Comparison of ENCODE assay signal across 11 cellular contexts in genomic region chr7:6384327-6384726, GRCh38. TPM values are rescaled to one million over a fixed set of nuclear protein-coding genes. Genes with fewer than 3 reads are reported as not detected.
A peak's percentile ranks its signal among the peaks of the same experiment; 100 is the strongest.
DNase-seq lines count a peak whose midpoint lies in the region; ATAC-seq, FAIRE-seq and TF ChIP-seq lines count a peak whose summit lies in the region.
"Had no signal": no experiment of that assay in that cellular context is flagged by ENCODE, and none has a peak within 500 bp of the region (broad histone marks: within the 10 kb centered on the region; RNA-seq: fewer than 3 reads in every experiment).

No MANE protein-coding gene starts in this region.

- no peak overlapping the region for H2AFZ ChIP-seq in Karpas-422 (ENCODE audit: low read length)

- peaks cover 46 to 92% (median 69%) of the 10 kb centered on the region in 10 experiments for H3K4me1 ChIP-seq in BLaER1 treated with 17β-estradiol and CSF1 and Interleukin-3, amounts not matched to agents 10 nM and 100 nM
- H3K4me1 ChIP-seq in Karpas-422 (ENCODE audit: low read length) (peaks cover 59% of the 10 kb centered on the region), esophagus (ENCODE audit: control insufficient read depth in 2 of 2, insufficient read depth in 2 of 2, low read length in 1 of 2) (peaks cover 4 to 14% of the 10 kb centered on the region in 2 donors), pancreas (peaks cover 20 to 53% (median 36%) of the 10 kb centered on the region in 3 donors)

- peak overlapping the region in 9 of 11 experiments; percentile 8 to 98 (median 73); a peak in 17 of 22 replicates for H3K4me2 ChIP-seq in BLaER1 treated with 17β-estradiol and CSF1 and Interleukin-3, amounts not matched to agents 10 nM and 100 nM
- H3K4me2 ChIP-seq in Karpas-422 (ENCODE audit: low read depth, low read length, poor library complexity, severe bottlenecking), result peak overlapping the region; percentile 28

- no peak for TF ChIP-seq CTCF in pancreas (IDR thresholded peaks at IDR 0.05)

- DNase-seq in Karpas-422, result no peak
- DNase-seq in pancreas, result no peak
- DNase-seq in NCI-H1048 (lab: John Stamatoyannopoulos, UW), result no peak
- no peak for DNase-seq in posterior vena cava (ENCODE audit: low spot score)
- DNase-seq: activated T-cell treated with anti-CD3 and anti-CD28 coated beads, Interleukin-2, amount 50 U/mL, for 48 hours; occipital lobe; T-helper 2 cell had no signal

- ATAC-seq in pancreas, result no peak
- ATAC-seq in HG03139 (IDR thresholded peaks at IDR 0.05; ENCODE audit: unreplicated experiment), result no peak
- ATAC-seq in HG03354 (IDR thresholded peaks at IDR 0.05; ENCODE audit: poor library complexity, severe bottlenecking, unreplicated experiment), result no peak

- peaks cover 98% of the 10 kb centered on the region for H3K79me2 ChIP-seq in Karpas-422 (ENCODE audit: low read length)

- peak overlapping the region in 5 of 11 experiments; percentile 28 to 49 (median 33); a peak in 7 of 22 replicates for H3K27ac ChIP-seq in BLaER1 treated with 17β-estradiol and CSF1 and Interleukin-3, amounts not matched to agents 10 nM and 100 nM
- H3K27ac ChIP-seq in Karpas-422 (ENCODE audit: low read length) (peak overlapping the region; percentile 55), esophagus (ENCODE audit: low read depth in 2 of 2, low read length in 1 of 2) (peak overlapping the region; percentile 79 to 97), pancreas (peak overlapping the region; percentile 48 to 82 (median 62))

- 72 to 80% methylated on average over 4 of the region's 4 CpGs for WGBS in esophagus, 2 donors
- WGBS in pancreas, 2 donors, result 91 to 93% methylated on average over 4 of the region's 4 CpGs

- H3K9me3 ChIP-seq in BLaER1 treated with 17β-estradiol and CSF1 and Interleukin-3, amounts not matched to agents 10 nM and 100 nM (replicated peaks in 1 of 11), result no peaks in the 10 kb centered on the region
- no peaks in the 10 kb centered on the region for H3K9me3 ChIP-seq in Karpas-422 (ENCODE audit: low read length)
- H3K9me3 ChIP-seq in esophagus (ENCODE audit: control insufficient read depth in 2 of 2, insufficient read depth in 1 of 2, low read depth in 1 of 2, low read length in 1 of 2), result no peaks in the 10 kb centered on the region
- no peaks in the 10 kb centered on the region for H3K9me3 ChIP-seq in pancreas

- H3K27me3 ChIP-seq in BLaER1 treated with 17β-estradiol and CSF1 and Interleukin-3, amounts not matched to agents 10 nM and 100 nM, result no peaks in the 10 kb centered on the region
- H3K27me3 ChIP-seq in Karpas-422 (ENCODE audit: low read length) (no peaks in the 10 kb centered on the region), esophagus (ENCODE audit: control insufficient read depth in 1 of 2, insufficient read depth in 2 of 2, low read length in 2 of 2) (no peaks in the 10 kb centered on the region), pancreas (no peaks in the 10 kb centered on the region)

- no peak overlapping the region for H3K4me3 ChIP-seq in BLaER1 treated with 17β-estradiol and CSF1 and Interleukin-3, amounts not matched to agents 10 nM and 100 nM
- no peak overlapping the region for H3K4me3 ChIP-seq in Karpas-422 (ENCODE audit: low read length)
- no peak overlapping the region for H3K4me3 ChIP-seq in esophagus (ENCODE audit: low read depth in 1 of 2, low read length in 2 of 2)
- H3K4me3 ChIP-seq in pancreas, result no peak overlapping the region

- peak overlapping the region in 5 of 11 experiments; percentile 14 to 28 (median 24); a peak in 5 of 22 replicates for H3K9ac ChIP-seq in BLaER1 treated with 17β-estradiol and CSF1 and Interleukin-3, amounts not matched to agents 10 nM and 100 nM
- 0 out of 2 replicates have a peak overlapping the region, but pooled peaks have one; percentile 8 for H3K9ac ChIP-seq in Karpas-422 (ENCODE audit: low read length)

- H3K36me3 ChIP-seq in BLaER1 treated with 17β-estradiol and CSF1 and Interleukin-3, amounts not matched to agents 10 nM and 100 nM, result peaks cover 42 to 94% (median 78%) of the 10 kb centered on the region in 11 experiments
- peaks cover 10% of the 10 kb centered on the region for H3K36me3 ChIP-seq in Karpas-422 (ENCODE audit: insufficient read depth, low read length)
- H3K36me3 ChIP-seq in esophagus (ENCODE audit: control insufficient read depth in 2 of 2, insufficient read depth in 2 of 2, low read length in 1 of 2), result peaks cover 4 to 5% of the 10 kb centered on the region in 2 donors
- H3K36me3 ChIP-seq in pancreas, result peaks cover 0 to 8% (median 0%) of the 10 kb centered on the region in 3 donors

- FAIRE-seq in pancreas (lab: Jason Lieb, UNC), result no peak

- intact Hi-C loops in pancreas (cut with DNase I), result no loop called here
- intact Hi-C loops in posterior vena cava (cut with DNase I), result no loop called here

- peaks cover 99 to 100% (median 100%) of the 10 kb centered on the region in 11 experiments for H4K20me1 ChIP-seq in BLaER1 treated with 17β-estradiol and CSF1 and Interleukin-3, amounts not matched to agents 10 nM and 100 nM
- peaks cover 47% of the 10 kb centered on the region for H4K20me1 ChIP-seq in Karpas-422 (ENCODE audit: insufficient read depth, low read depth, low read length)

- H3K9me2 ChIP-seq in Karpas-422 (replicated peaks; ENCODE audit: insufficient read depth, low read length), result no peaks in the 10 kb centered on the region

RNA-seq across cellular contexts. Expression of gene RAC1, which starts 10.0 kb away (rescaled TPM):
- 75.1 and 91.5 TPM in 2 replicates for total RNA-seq in Karpas-422 (2014; rRNA removed; shearing (Covaris generic); ENCODE audit: low replicate concordance)
- polyA plus RNA-seq in esophagus (100 to 1,000 TPM; 440 to 451 TPM), pancreas (100 to 1,000 TPM in 1 of 2 donors, 10 to 100 TPM in 1; 92.7 to 149 TPM)
- total RNA-seq in pancreas (100 to 1,000 TPM in 1 of 6 donors, 10 to 100 TPM in 5; 62.7 to 137 (median 81.8) TPM), posterior vena cava (100 to 1,000 TPM; 198 to 227 TPM)

RNA-seq across cellular contexts. Expression of gene FAM220A, which starts 35.6 kb away (rescaled TPM):
- total RNA-seq in Karpas-422 (2014; rRNA removed; shearing (Covaris generic); ENCODE audit: low replicate concordance), result 24.2 and 24.8 TPM in 2 replicates
- polyA plus RNA-seq in esophagus, result 1 to 10 TPM; 9.2 to 9.6 TPM
- 1 to 10 TPM; 5.9 to 9.9 (median 8.2) TPM for total RNA-seq in pancreas
- 1 to 10 TPM; 3.2 to 4.7 TPM for polyA plus RNA-seq in pancreas
- total RNA-seq in posterior vena cava, result 10 to 100 TPM; 13.2 to 16.0 TPM
